Comparison of ENCODE assay signal across 1 cellular context in genomic region chr2:117850461-117850860, GRCh38.
TF ChIP-seq lines count a peak whose summit lies in the region.

No MANE protein-coding gene starts in this region.

TF ChIP-seq in H1, 55 proteins besides CTCF, POLR2A, EP300 and RAD21 (continued from another document):
- TF ChIP-seq SP1 (IDR thresholded peaks at IDR 0.05; ENCODE audit: low read depth, low read length) = no peak
